Comparison of ENCODE assay signal across 24 cellular contexts in genomic region chr18:48355526-48356115, GRCh38. TPM values are rescaled to one million over a fixed set of nuclear protein-coding genes. Genes with fewer than 3 reads are reported as not detected.
"Had no signal": no experiment of that assay in that cellular context is flagged by ENCODE, and none has a peak within 500 bp of the region (broad histone marks: within the 10 kb centered on the region; RNA-seq: fewer than 3 reads in every experiment).

No MANE protein-coding gene starts in this region.

- H3K36me3 Mint-ChIP-seq: activated naive CD4-positive, alpha-beta T cell treated with anti-CD3 and anti-CD28 coated beads, Interleukin-2, amount 10 ng/mL, durations not matched to agents 7 days and 5 days; activated naive CD8-positive, alpha-beta T cell treated with anti-CD3 and anti-CD28 coated beads for 36 hours; WTC11 had no signal

- H3K27ac Mint-ChIP-seq: activated CD4-positive, alpha-beta T cell treated with anti-CD3 and anti-CD28 coated beads, Interleukin-2, amount 10 ng/mL, durations not matched to agents 24 days and 14 days; activated naive CD4-positive, alpha-beta T cell treated with anti-CD3 and anti-CD28 coated beads, Interleukin-2, amount 10 ng/mL, durations not matched to agents 7 days and 5 days; activated naive CD8-positive, alpha-beta T cell treated with anti-CD3 and anti-CD28 coated beads for 36 hours; activated T-helper 17 cell treated with anti-CD3 and anti-CD28 coated beads, Interleukin-2, amount 50 U/mL, for 72 hours; T-helper 17 cell; WTC11 had no signal

- ATAC-seq: activated T-helper 17 cell treated with anti-CD3 and anti-CD28 coated beads, Interleukin-2, amount 50 U/mL, for 72 hours; PC-3; T-helper 17 cell; WTC11 had no signal

- H3K27ac ChIP-seq: brain microvascular endothelial cell, KMS-11 had no signal

- H3K4me3 Mint-ChIP-seq: activated CD4-positive, alpha-beta T cell treated with anti-CD3 and anti-CD28 coated beads, Interleukin-2, amount 10 ng/mL, durations not matched to agents 24 days and 14 days; activated naive CD4-positive, alpha-beta T cell treated with anti-CD3 and anti-CD28 coated beads, Interleukin-2, amount 10 ng/mL, durations not matched to agents 7 days and 5 days; activated naive CD8-positive, alpha-beta T cell treated with anti-CD3 and anti-CD28 coated beads for 36 hours; activated T-helper 17 cell treated with anti-CD3 and anti-CD28 coated beads, Interleukin-2, amount 50 U/mL, for 72 hours; T-helper 17 cell; WTC11 had no signal

- DNase-seq: activated CD4-positive, alpha-beta T cell treated with anti-CD3 and anti-CD28 coated beads, Interleukin-2, amount 10 ng/mL, durations not matched to agents 24 days and 14 days; activated CD4-positive, alpha-beta T cell treated with anti-CD3 and anti-CD28 coated beads, Interleukin-2, amount 50 U/mL, for 48 hours; activated CD4-positive, CD25-positive, alpha-beta regulatory T cell treated with anti-CD3 and anti-CD28 coated beads, Interleukin-2, amount 50 U/mL, for 72 hours; activated gamma-delta T cell; activated naive CD4-positive, alpha-beta T cell treated with anti-CD3 and anti-CD28 coated beads, Interleukin-2, amount 10 ng/mL, durations not matched to agents 7 days and 5 days; activated naive CD8-positive, alpha-beta T cell treated with anti-CD3 and anti-CD28 coated beads for 36 hours; activated T-cell treated with anti-CD3 and anti-CD28 coated beads for 4 hours; activated T-cell treated with anti-CD3 and anti-CD28 coated beads, Interleukin-2, amount 50 U/mL, for 48 hours; brain microvascular endothelial cell; MG63; MV-4-11; NCI-H1092 treated with DMSO at 0.1 percent for 48 hours; NCI-H1417 treated with DMSO at 0.1 percent for 48 hours; NCI-H1694 treated with DMSO at 0.1 percent for 48 hours; NCI-H2081; NCI-H446; NCI-H524; PC-3; SIG-M5; T-helper 17 cell; T-helper 9 cell had no signal

- H3K9me3 ChIP-seq: MG63 had no signal

- H3K4me3 ChIP-seq: MG63 had no signal

- H3K9me3 Mint-ChIP-seq: activated CD4-positive, alpha-beta T cell treated with anti-CD3 and anti-CD28 coated beads, Interleukin-2, amount 10 ng/mL, durations not matched to agents 24 days and 14 days; activated naive CD4-positive, alpha-beta T cell treated with anti-CD3 and anti-CD28 coated beads, Interleukin-2, amount 10 ng/mL, durations not matched to agents 7 days and 5 days; activated naive CD8-positive, alpha-beta T cell treated with anti-CD3 and anti-CD28 coated beads for 36 hours; activated T-helper 17 cell treated with anti-CD3 and anti-CD28 coated beads, Interleukin-2, amount 50 U/mL, for 72 hours; WTC11 had no signal

- H3K27me3 Mint-ChIP-seq: activated naive CD8-positive, alpha-beta T cell treated with anti-CD3 and anti-CD28 coated beads for 36 hours had no signal

- H3K36me3 ChIP-seq: brain microvascular endothelial cell, MG63 had no signal

- H3K27me3 ChIP-seq: brain microvascular endothelial cell, MG63 had no signal

- H3K4me1 Mint-ChIP-seq: activated naive CD4-positive, alpha-beta T cell treated with anti-CD3 and anti-CD28 coated beads, Interleukin-2, amount 10 ng/mL, durations not matched to agents 7 days and 5 days; activated naive CD8-positive, alpha-beta T cell treated with anti-CD3 and anti-CD28 coated beads for 36 hours; activated T-helper 17 cell treated with anti-CD3 and anti-CD28 coated beads, Interleukin-2, amount 50 U/mL, for 72 hours had no signal

RNA-seq across cellular contexts. Expression of gene ZBTB7C, which starts 53.6 kb away (rescaled TPM):
- total RNA-seq: activated naive CD8-positive, alpha-beta T cell treated with anti-CD3 and anti-CD28 coated beads for 36 hours had no signal
